In genomic region chr2:95021847-95022246, GRCh38 we compare ENCODE assay signal across 20 cellular contexts. TPM values are rescaled to one million over a fixed set of nuclear protein-coding genes. Genes with fewer than 3 reads are reported as not detected.
A peak's percentile ranks its signal among the peaks of the same experiment; 100 is the strongest.
DNase-seq lines count a peak whose midpoint lies in the region; ATAC-seq and TF ChIP-seq lines count a peak whose summit lies in the region.
"Had no signal": no experiment of that assay in that cellular context is flagged by ENCODE, and none has a peak within 500 bp of the region (broad histone marks: within the 10 kb centered on the region; RNA-seq: fewer than 3 reads in every experiment).

No MANE protein-coding gene starts in this region.

- H3K9me3 Mint-ChIP-seq in CD4-positive, alpha-beta T cell: no peaks in the 10 kb centered on the region
- no peaks in the 10 kb centered on the region for H3K9me3 Mint-ChIP-seq in T-helper 2 cell treated with Interferon-gamma antibody and Interleukin-4, amounts not matched to agents 5 μg/mL and 100 μg/mL, for 36 hours
- H3K9me3 Mint-ChIP-seq: activated naive CD8-positive, alpha-beta T cell treated with anti-CD3 and anti-CD28 coated beads for 36 hours; activated T-helper 2 cell treated with anti-CD3 and anti-CD28 coated beads, Interferon-gamma antibody, Interleukin-2, Interleukin-4, amounts not matched to agents 10 μg/mL and 5 μg/mL and 100 μg/mL, durations not matched to agents 14 hours and 24 hours and 36 hours; IgD-negative memory B cell had no signal

- no peak overlapping the region for H3K4me3 ChIP-seq in PC-9
- H3K4me3 ChIP-seq in osteoblast (ENCODE audit: insufficient read depth, low read length): no peak overlapping the region
- H3K4me3 ChIP-seq: mucosa of descending colon, smooth muscle cell had no signal

- peaks cover 4% of the 10 kb centered on the region for H4K20me1 ChIP-seq in PC-9 (ENCODE audit: insufficient read depth)
- no peaks in the 10 kb centered on the region for H4K20me1 ChIP-seq in osteoblast (ENCODE audit: insufficient read depth, low read length)

- H3K79me2 ChIP-seq in PC-9 (ENCODE audit: low read depth) (peaks cover 45% of the 10 kb centered on the region), osteoblast (ENCODE audit: insufficient read depth, low read length) (no peaks in the 10 kb centered on the region)

- peaks cover 54% of the 10 kb centered on the region; the same call in 1 of the 2 replicates for H3F3A ChIP-seq in PC-9 (ENCODE audit: insufficient read depth, low read depth)

- no peaks in the 10 kb centered on the region for H3K27me3 ChIP-seq in CD4-positive, alpha-beta T cell (ENCODE audit: control insufficient read depth, insufficient read depth, low read length)
- H3K27me3 ChIP-seq in PC-9 (ENCODE audit: insufficient read depth, low read depth) (no peaks in the 10 kb centered on the region), osteoblast (ENCODE audit: insufficient read depth, low read length) (peaks cover 49% of the 10 kb centered on the region)

- peak overlapping the region; percentile 97; the same call in 1 of the 2 replicates for H3K4me2 ChIP-seq in PC-9
- no peak overlapping the region for H3K4me2 ChIP-seq in osteoblast (ENCODE audit: insufficient read depth, low read length)
- H3K4me2 ChIP-seq: smooth muscle cell had no signal

- H3K4me3 Mint-ChIP-seq in CD4-positive, alpha-beta T cell: no peak overlapping the region
- no peak overlapping the region for H3K4me3 Mint-ChIP-seq in T-helper 2 cell treated with Interferon-gamma antibody and Interleukin-4, amounts not matched to agents 5 μg/mL and 100 μg/mL, for 36 hours
- H3K4me3 Mint-ChIP-seq: IgD-negative memory B cell had no signal

- peaks cover 43% of the 10 kb centered on the region for H3K4me1 Mint-ChIP-seq in CD4-positive, alpha-beta T cell (ENCODE audit: low read depth)
- peaks cover 29% of the 10 kb centered on the region for H3K4me1 Mint-ChIP-seq in T-helper 2 cell treated with Interferon-gamma antibody and Interleukin-4, amounts not matched to agents 5 μg/mL and 100 μg/mL, for 36 hours (ENCODE audit: low read depth)

- CTCF ChIA-PET in CD4-positive, alpha-beta T cell (lab: Charles Lee): interaction anchor here (1.0 to 5.7 kb wide), 19 partner anchors 10 to 129 kb away, joined by 3 to 223 read pairs (median 5); partner anchors contain the start of gene MRPS5
- CTCF ChIA-PET in PC-9 (lab: Charles Lee): interaction anchor here (1.0 to 4.5 kb wide), 9 partner anchors 12 to 97 kb away, joined by 4 to 62 read pairs (median 5); no protein-coding TSS in a partner anchor

- no peaks in the 10 kb centered on the region for H3K9me3 ChIP-seq in CD4-positive, alpha-beta T cell (ENCODE audit: control insufficient read depth, low read length)
- H3K9me3 ChIP-seq in PC-9 (ENCODE audit: insufficient read depth, low read depth) (no peaks in the 10 kb centered on the region), osteoblast (ENCODE audit: low read depth, low read length) (no peaks in the 10 kb centered on the region)
- H3K9me3 ChIP-seq: mucosa of descending colon, neutrophil had no signal

- intact Hi-C loops in CD4-positive, alpha-beta T cell (cut with DNase I, micrococcal nuclease): loop anchor here (1.0 to 5.0 kb wide), 6 partner anchors 33 to 185 kb away; partner anchors contain the start of gene ZNF892 (in 2 of the 2)
- intact Hi-C loops in PC-9 (cut with micrococcal nuclease; ENCODE audit: unreplicated experiment): loop anchor here (1.0 kb wide), 2 partner anchors 36 to 148 kb away; no protein-coding TSS in a partner anchor

- BruUV-seq in PC-9 (replicated peaks; lab: Mats Ljungman, UMichigan): no TSS peak

- DNase-seq in CD4-positive, alpha-beta T cell: no peak
- DNase-seq in PC-9: no peak
- DNase-seq in hypothalamus (lab: John Stamatoyannopoulos, UW): peak in 29 of 51 donors; percentile 22 to 91 (median 62)
- peak; percentile 46 for DNase-seq in osteoblast (ENCODE audit: insufficient read length, low spot score, missing footprints)
- DNase-seq in SW 1271 (lab: John Stamatoyannopoulos, UW): no peak
- no peak for DNase-seq in T-helper 2 cell treated with Interferon-gamma antibody and Interleukin-4, amounts not matched to agents 5 μg/mL and 100 μg/mL, for 36 hours (ENCODE audit: low spot score)

- no peak for ATAC-seq in CD4-positive, alpha-beta T cell (ENCODE audit: poor library complexity)
- ATAC-seq in HG03432 (IDR thresholded peaks at IDR 0.05; ENCODE audit: unreplicated experiment) (no peak), GM19035 (IDR thresholded peaks at IDR 0.05; ENCODE audit: unreplicated experiment) (no peak)

- peaks cover 73% of the 10 kb centered on the region for H3K4me1 ChIP-seq in PC-9 (replicated peaks; ENCODE audit: insufficient read depth)
- H3K4me1 ChIP-seq in osteoblast (ENCODE audit: insufficient read depth, low read length): no peaks in the 10 kb centered on the region

- no peak overlapping the region for H3K27ac ChIP-seq in CD4-positive, alpha-beta T cell (ENCODE audit: low read depth, low read length)
- no peak overlapping the region for H3K27ac ChIP-seq in PC-9
- H3K27ac ChIP-seq in osteoblast (ENCODE audit: low read depth, low read length): no peak overlapping the region
- H3K27ac ChIP-seq: C4-2B, neutrophil had no signal

- no peaks in the 10 kb centered on the region for H3K27me3 Mint-ChIP-seq in CD4-positive, alpha-beta T cell
- H3K27me3 Mint-ChIP-seq in T-helper 2 cell treated with Interferon-gamma antibody and Interleukin-4, amounts not matched to agents 5 μg/mL and 100 μg/mL, for 36 hours (ENCODE audit: low read depth): no peaks in the 10 kb centered on the region
- H3K27me3 Mint-ChIP-seq: activated naive CD8-positive, alpha-beta T cell treated with anti-CD3 and anti-CD28 coated beads for 36 hours had no signal

- H3K36me3 Mint-ChIP-seq in CD4-positive, alpha-beta T cell (ENCODE audit: low read depth): peaks cover 13% of the 10 kb centered on the region
- peaks cover 10% of the 10 kb centered on the region for H3K36me3 Mint-ChIP-seq in T-helper 2 cell treated with Interferon-gamma antibody and Interleukin-4, amounts not matched to agents 5 μg/mL and 100 μg/mL, for 36 hours (ENCODE audit: low read depth)
- H3K36me3 Mint-ChIP-seq: IgD-negative memory B cell had no signal

- peak overlapping the region; percentile 77 for H3K27ac Mint-ChIP-seq in CD4-positive, alpha-beta T cell
- no peak overlapping the region for H3K27ac Mint-ChIP-seq in T-helper 2 cell treated with Interferon-gamma antibody and Interleukin-4, amounts not matched to agents 5 μg/mL and 100 μg/mL, for 36 hours
- H3K27ac Mint-ChIP-seq: activated T-helper 2 cell treated with anti-CD3 and anti-CD28 coated beads, Interferon-gamma antibody, Interleukin-2, Interleukin-4, amounts not matched to agents 10 μg/mL and 5 μg/mL and 100 μg/mL, durations not matched to agents 14 hours and 24 hours and 36 hours; IgD-negative memory B cell had no signal

- H3K9me2 ChIP-seq in PC-9 (ENCODE audit: insufficient read depth): no peaks in the 10 kb centered on the region

- POLR2A ChIA-PET in CD4-positive, alpha-beta T cell (lab: Charles Lee): interaction anchor here (0.9 to 8.4 kb wide), 18 partner anchors 13 to 381 kb away, joined by 3 to 749 read pairs (median 6); partner anchors contain the start of genes FAHD2A, MRPS5, ZNF2 and ZNF514
- POLR2A ChIA-PET in PC-9 (lab: Charles Lee; ENCODE audit: unreplicated experiment): no interaction called here

- TF ChIP-seq CTCF in CD4-positive, alpha-beta T cell (IDR thresholded peaks at IDR 0.05): no peak
- TF ChIP-seq CTCF in PC-9 (conservative IDR thresholded peaks at IDR 0.05): no peak
- TF ChIP-seq CTCF in osteoblast (IDR thresholded peaks at IDR 0.05; ENCODE audit: extremely low read depth, low read depth, low read length): no peak

- H2AFZ ChIP-seq in PC-9 (no peak overlapping the region), osteoblast (ENCODE audit: low read length) (no peak overlapping the region)

- no peaks in the 10 kb centered on the region for H3K36me3 ChIP-seq in PC-9 (ENCODE audit: low read depth)
- H3K36me3 ChIP-seq in osteoblast (ENCODE audit: insufficient read depth, low read length): no peaks in the 10 kb centered on the region
- H3K36me3 ChIP-seq: neutrophil had no signal

RNA-seq across cellular contexts. Expression of gene MAL, which starts 3.7 kb away (rescaled TPM):
- 100 to 1,000 TPM; 101 to 102 TPM for total RNA-seq in CD4-positive, alpha-beta T cell
- 146 and 171 TPM in 2 replicates for total RNA-seq in PC-9 (2021)
- not detected in 2 replicates for total RNA-seq in osteoblast
- total RNA-seq: chondrocyte, fibroblast of villous mesenchyme, MCF 10A, OCI-LY7, smooth muscle cell, subcutaneous adipose tissue had no signal

Comparison
In these comparisons a context has a peak if more than half of its experiments do, and no peak if none do; other contexts are left out.
1. DNase-seq: peak in hypothalamus (29 of 51) and osteoblast (single experiment); none in CD4-positive, alpha-beta T cell (0 of 10), PC-9 (0 of 2), SW 1271 (0 of 2) and T-helper 2 cell treated with Interferon-gamma antibody and Interleukin-4, amounts not matched to agents 5 μg/mL and 100 μg/mL, for 36 hours (single experiment).
2. RNA of gene MAL, which starts 3.7 kb away (total RNA-seq): 146 to 171 TPM in PC-9 and 101 to 102 TPM in CD4-positive, alpha-beta T cell; not detected in osteoblast; every median in the first group is over 100 times any median in the second.